8 cellular contexts compared by ENCODE assay signal in genomic region chr21:46500224-46500861, GRCh38. TPM values are rescaled to one million over a fixed set of nuclear protein-coding genes. Genes with fewer than 3 reads are reported as not detected.
DNase-seq lines count a peak whose midpoint lies in the region; ATAC-seq and TF ChIP-seq lines count a peak whose summit lies in the region.

No MANE protein-coding gene starts in this region.

- no peaks in the 10 kb centered on the region for H3K27me3 Mint-ChIP-seq in CD4-positive, alpha-beta memory T cell

- peak overlapping the region in 4 of 8 donors; percentile 13 to 46 (median 28) for H3K4me3 Mint-ChIP-seq in CD4-positive, alpha-beta memory T cell

- no peaks in the 10 kb centered on the region for H3K9me3 Mint-ChIP-seq in CD4-positive, alpha-beta memory T cell

- H3K36me3 ChIP-seq in CD4-positive, alpha-beta memory T cell (ENCODE audit: insufficient read depth, low read length) = peaks cover 31% of the 10 kb centered on the region

- no peaks in the 10 kb centered on the region for H3K27me3 ChIP-seq in CD4-positive, alpha-beta memory T cell (ENCODE audit: insufficient read depth, low read length)

- POLR2A ChIA-PET in CD4-positive, alpha-beta memory T cell (lab: Charles Lee; ENCODE audit: partially characterized antibody) = interaction anchor here (0.7 to 3.8 kb wide), 12 partner anchors 15 to 357 kb away, joined by 3 to 20 read pairs (median 4); partner anchors contain the start of genes DIP2A, PRMT2 and S100B
- POLR2A ChIA-PET in HEK293T (lab: Yijun Ruan, JAX) = interaction anchor here (1.2 kb wide), 1 partner anchor 135 kb away, joined by 3 read pairs; the partner anchor contains the start of gene PRMT2

- peaks cover 32% of the 10 kb centered on the region for H3K4me1 ChIP-seq in CD4-positive, alpha-beta memory T cell (ENCODE audit: insufficient read depth, low read length)

- peak overlapping the region in 6 of 7 donors; percentile 70 to 89 (median 80) for H3K27ac Mint-ChIP-seq in CD4-positive, alpha-beta memory T cell

- H3K4me3 ChIP-seq in CD4-positive, alpha-beta memory T cell (ENCODE audit: low read length in 2 of 2) = no peak overlapping the region

- CTCF ChIA-PET in CD4-positive, alpha-beta memory T cell (lab: Charles Lee; ENCODE audit: partially characterized antibody) = interaction anchor here (1.2 to 2.9 kb wide), 4 partner anchors 15 to 357 kb away, joined by 3 to 10 read pairs (median 4); no protein-coding TSS in a partner anchor
- CTCF ChIA-PET in HEK293T (lab: Yijun Ruan, JAX) = interaction anchor here (0.6 kb wide), 1 partner anchor 9 kb away, joined by 5 read pairs; no protein-coding TSS in a partner anchor

- peaks cover 39 to 58% of the 10 kb centered on the region in 2 donors for H3K36me3 Mint-ChIP-seq in CD4-positive, alpha-beta memory T cell

- no peak for TF ChIP-seq CTCF in VCaP (conservative IDR thresholded peaks at IDR 0.05)

- no peak overlapping the region for H3K27ac ChIP-seq in CD4-positive, alpha-beta memory T cell (ENCODE audit: low read depth, low read length)
- H3K27ac ChIP-seq in VCaP = peak overlapping the region; percentile 65

- H3K4me1 Mint-ChIP-seq in CD4-positive, alpha-beta memory T cell = peaks cover 21 to 57% (median 30%) of the 10 kb centered on the region in 4 donors

- intact Hi-C loops in CD4-positive, alpha-beta memory T cell (cut with micrococcal nuclease) = no loop called here
- intact Hi-C loops in left colon (cut with DNase I, micrococcal nuclease) = no loop called here

- DNase-seq in CD4-positive, alpha-beta memory T cell = peak in 4 of 5 donors; percentile 14 to 27 (median 20)
- DNase-seq in left colon (no peak), NCI-H1105 (lab: John Stamatoyannopoulos, UW) (no peak), HEK293T (ENCODE audit: extremely low spot score) (no peak), NCI-H446 (lab: John Stamatoyannopoulos, UW) (no peak)

- ATAC-seq in HG03460 (IDR thresholded peaks at IDR 0.05; ENCODE audit: unreplicated experiment) = peak; percentile 50
- ATAC-seq in left colon = peak; percentile 39
- ATAC-seq in HG03439 (IDR thresholded peaks at IDR 0.05; ENCODE audit: unreplicated experiment) = no peak

- no peaks in the 10 kb centered on the region for H3K9me3 ChIP-seq in CD4-positive, alpha-beta memory T cell (ENCODE audit: control insufficient read depth in 1 of 2, low read length in 2 of 2)

TF ChIP-seq in HEK293T, 16 proteins besides CTCF, POLR2A, EP300 and RAD21:
- no peak for TF ChIP-seq SP1 (IDR thresholded peaks at IDR 0.05)
- no peak for TF ChIP-seq SUZ12 (IDR thresholded peaks at IDR 0.05)
- TF ChIP-seq FOXA1 (IDR thresholded peaks at IDR 0.05) = no peak
- no peak for TF ChIP-seq HDGF (IDR thresholded peaks at IDR 0.05; ENCODE audit: borderline replicate concordance)
- TF ChIP-seq CTBP1 (IDR thresholded peaks at IDR 0.05; ENCODE audit: borderline replicate concordance) = no peak
- no peak for TF ChIP-seq L3MBTL2 (conservative IDR thresholded peaks at IDR 0.05)
- no peak for TF ChIP-seq LEF1 (IDR thresholded peaks at IDR 0.05; ENCODE audit: borderline replicate concordance)
- TF ChIP-seq ELF4 (IDR thresholded peaks at IDR 0.05) = no peak
- no peak for TF ChIP-seq ARNT (IDR thresholded peaks at IDR 0.05)
- TF ChIP-seq NFRKB (IDR thresholded peaks at IDR 0.05) = no peak
- TF ChIP-seq BHLHE40 (IDR thresholded peaks at IDR 0.05; ENCODE audit: borderline replicate concordance) = no peak
- no peak for TF ChIP-seq TARDBP (IDR thresholded peaks at IDR 0.05)
- no peak for TF ChIP-seq PKNOX1 (IDR thresholded peaks at IDR 0.05)
- TF ChIP-seq FOXK2 (IDR thresholded peaks at IDR 0.05) = no peak

RNA-seq across cellular contexts. Expression of gene DIP2A, which starts 41.7 kb away (rescaled TPM):
- total RNA-seq in CD4-positive, alpha-beta memory T cell = 10 to 100 TPM; 94.6 to 95.9 TPM
- 10 to 100 TPM; 14.1 to 17.8 TPM for polyA plus RNA-seq in CD4-positive, alpha-beta memory T cell
- 10 to 100 TPM; 46.3 to 48.3 TPM for total RNA-seq in left colon

Comparison
In these comparisons a context has a peak if more than half of its experiments do, and no peak if none do; other contexts are left out.
1. DNase-seq: peak in CD4-positive, alpha-beta memory T cell (4 of 5); none in left colon (0 of 2), NCI-H1105 (single experiment), HEK293T (single experiment) and NCI-H446 (0 of 2).